In the genomic region with DNA sequence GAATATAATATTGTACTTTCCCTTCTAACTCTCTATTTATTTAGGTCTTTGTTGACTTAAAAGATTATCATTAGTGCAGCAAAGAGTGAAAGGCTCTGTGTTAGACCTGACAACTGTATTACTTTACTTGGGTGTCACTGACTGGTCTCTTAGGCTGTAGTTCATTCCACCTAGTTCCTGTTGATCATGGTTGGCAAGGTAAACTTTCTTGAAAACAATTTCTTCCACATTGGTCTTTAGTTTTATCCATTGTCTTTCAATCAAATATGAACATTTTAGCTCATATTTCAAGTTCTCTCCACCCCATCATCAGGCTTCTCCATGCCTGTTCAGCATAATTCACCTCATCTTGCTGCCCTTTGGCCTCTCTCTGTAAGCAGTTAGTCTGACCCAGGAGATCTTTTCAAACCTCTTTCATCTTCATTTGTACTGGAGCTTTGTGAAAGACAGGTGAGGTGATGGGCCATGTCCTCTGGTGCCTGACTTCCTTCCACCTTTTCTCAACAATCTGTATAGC, we compare ENCODE assay signal across 21 cellular contexts. TPM values are rescaled to one million over a fixed set of nuclear protein-coding genes. Genes with fewer than 3 reads are reported as not detected.
"Had no signal": no experiment of that assay in that cellular context is flagged by ENCODE, and none has a peak within 500 bp of the region (broad histone marks: within the 10 kb centered on the region; RNA-seq: fewer than 3 reads in every experiment).

No MANE protein-coding gene starts in this region.

- H3K4me1 Mint-ChIP-seq: activated B cell treated with CpG ODN at 0.5 μM for 24 hours had no signal

- H3K36me3 Mint-ChIP-seq: activated CD4-positive, alpha-beta memory T cell treated with anti-CD3 and anti-CD28 coated beads for 36 hours; activated naive CD4-positive, alpha-beta T cell treated with anti-CD3 and anti-CD28 coated beads, Interleukin-2, amount 50 U/mL, for 72 hours; natural killer cell treated with Interleukin-12 subunit alpha and Interleukin-12 subunit beta and Interleukin-15 and Interleukin-18, amount 100 ng/mL, for 72 hours had no signal

- H3K27me3 Mint-ChIP-seq: activated B cell treated with CpG ODN at 0.5 μM for 24 hours; natural killer cell treated with Interleukin-12 subunit alpha and Interleukin-12 subunit beta and Interleukin-15 and Interleukin-18, amount 100 ng/mL, for 72 hours had no signal

- H3K9me3 Mint-ChIP-seq: activated B cell treated with CpG ODN at 0.5 μM for 24 hours; activated CD4-positive, alpha-beta memory T cell treated with anti-CD3 and anti-CD28 coated beads for 36 hours; activated T-helper 1 cell treated with anti-CD3 and anti-CD28 coated beads, Interleukin-12 subunit alpha, Interleukin-12 subunit beta, Interleukin-2, Interleukin-4 antibody, amounts not matched to agents 30 ng/mL and 10 ng/mL and 1 ng/mL, durations not matched to agents 14 hours and 24 hours and 36 hours; natural killer cell treated with Interleukin-12 subunit alpha and Interleukin-12 subunit beta and Interleukin-15 and Interleukin-18, amount 100 ng/mL, for 72 hours; T-helper 2 cell treated with Interferon-gamma antibody and Interleukin-4, amounts not matched to agents 5 μg/mL and 100 μg/mL, for 36 hours had no signal

- ATAC-seq: left cardiac atrium; lower lobe of right lung; natural killer cell treated with Interleukin-12 subunit alpha and Interleukin-12 subunit beta and Interleukin-15 and Interleukin-18, amount 100 ng/mL, for 72 hours; stimulated activated naive CD8-positive, alpha-beta T cell treated with anti-CD3 and anti-CD28 coated beads, Interleukin-15, Interleukin-2, amounts not matched to agents 100 U/mL and 50 U/mL, for 24 hours had no signal

- H3K4me3 Mint-ChIP-seq: activated B cell treated with CpG ODN at 0.5 μM for 24 hours; activated CD4-positive, alpha-beta memory T cell treated with anti-CD3 and anti-CD28 coated beads for 36 hours; activated T-helper 1 cell treated with anti-CD3 and anti-CD28 coated beads, Interleukin-12 subunit alpha, Interleukin-12 subunit beta, Interleukin-2, Interleukin-4 antibody, amounts not matched to agents 30 ng/mL and 10 ng/mL and 1 ng/mL, durations not matched to agents 14 hours and 24 hours and 36 hours; natural killer cell treated with Interleukin-12 subunit alpha and Interleukin-12 subunit beta and Interleukin-15 and Interleukin-18, amount 100 ng/mL, for 72 hours; T-helper 2 cell treated with Interferon-gamma antibody and Interleukin-4, amounts not matched to agents 5 μg/mL and 100 μg/mL, for 36 hours had no signal

- H3K27ac Mint-ChIP-seq: activated B cell treated with CpG ODN at 0.5 μM for 24 hours; activated CD4-positive, alpha-beta memory T cell treated with anti-CD3 and anti-CD28 coated beads for 36 hours; activated T-helper 1 cell treated with anti-CD3 and anti-CD28 coated beads, Interleukin-12 subunit alpha, Interleukin-12 subunit beta, Interleukin-2, Interleukin-4 antibody, amounts not matched to agents 30 ng/mL and 10 ng/mL and 1 ng/mL, durations not matched to agents 14 hours and 24 hours and 36 hours; natural killer cell treated with Interleukin-12 subunit alpha and Interleukin-12 subunit beta and Interleukin-15 and Interleukin-18, amount 100 ng/mL, for 72 hours; T-helper 2 cell treated with Interferon-gamma antibody and Interleukin-4, amounts not matched to agents 5 μg/mL and 100 μg/mL, for 36 hours had no signal

- H3K9me3 ChIP-seq: adrenal gland, breast epithelium, lower lobe of right lung, neutrophil, right atrium auricular region, tibial nerve, uterus had no signal

- H3K27me3 ChIP-seq: adrenal gland, breast epithelium, neutrophil, right atrium auricular region, tibial nerve, uterus had no signal

- DNase-seq: activated B cell treated with CpG ODN at 0.5 μM for 24 hours; activated CD4-positive, alpha-beta T cell treated with anti-CD3 and anti-CD28 coated beads for 4 hours; activated gamma-delta T cell treated with Interleukin-2 at 50 U/mL for 16 hours; activated T-cell treated with anti-CD3 and anti-CD28 coated beads for 4 hours; adrenal gland; cerebellar nuclear complex; effector CD4-positive, alpha-beta T cell; left cardiac atrium; lower lobe of right lung; posterior cingulate gyrus; stimulated activated naive CD8-positive, alpha-beta T cell treated with anti-CD3 and anti-CD28 coated beads, Interleukin-15, Interleukin-2, amounts not matched to agents 100 U/mL and 50 U/mL, for 24 hours; uterus had no signal

- H3K4me1 ChIP-seq: adrenal gland, breast epithelium, lower lobe of right lung, right atrium auricular region, tibial nerve, uterus had no signal

- H3K36me3 ChIP-seq: adrenal gland, breast epithelium, lower lobe of right lung, neutrophil, right atrium auricular region, tibial nerve, uterus had no signal

- H3K4me3 ChIP-seq: adrenal gland, breast epithelium, lower lobe of right lung, right atrium auricular region, tibial nerve, uterus had no signal

- H3K27ac ChIP-seq: adrenal gland, lower lobe of right lung, neutrophil, right atrium auricular region, tibial nerve, uterus had no signal

RNA-seq across cellular contexts. Expression of a gene that starts 32.1 kb away (rescaled TPM):
- total RNA-seq: activated B cell treated with CpG ODN at 0.5 μM for 24 hours; activated CD4-positive, alpha-beta memory T cell treated with anti-CD3 and anti-CD28 coated beads for 36 hours; activated T-helper 1 cell treated with anti-CD3 and anti-CD28 coated beads, Interleukin-12 subunit alpha, Interleukin-12 subunit beta, Interleukin-2, Interleukin-4 antibody, amounts not matched to agents 30 ng/mL and 10 ng/mL and 1 ng/mL, durations not matched to agents 14 hours and 24 hours and 36 hours had no signal
